Comparison of ENCODE assay signal across 8 cellular contexts in genomic region chr7:28272461-28272877, GRCh38.
DNase-seq lines count a peak whose midpoint lies in the region; ATAC-seq and TF ChIP-seq lines count a peak whose summit lies in the region.

No MANE protein-coding gene starts in this region.

- H3K9me3 ChIP-seq in hepatocyte (ENCODE audit: low read depth), result no peaks in the 10 kb centered on the region
- H3K9me3 ChIP-seq in gastrocnemius medialis, result no peaks in the 10 kb centered on the region

- peak; percentile 61 for TF ChIP-seq CTCF in hepatocyte (IDR thresholded peaks at IDR 0.05; ENCODE audit: poor library complexity)
- peak in 2 of 5 experiments; percentile 14 to 47 for TF ChIP-seq CTCF in gastrocnemius medialis (IDR thresholded peaks at IDR 0.05 in 4 of 5, conservative IDR thresholded peaks at IDR 0.05 in 1 of 5)

- WGBS in hepatocyte (ENCODE audit: low lambda C conversion rate, missing lambda C conversion rate), result 11% methylated on average over 9 of the region's 9 CpGs

- no peaks in the 10 kb centered on the region for H4K20me1 ChIP-seq in hepatocyte (ENCODE audit: insufficient read depth, poor library complexity, severe bottlenecking)

- H3K27me3 ChIP-seq in hepatocyte (no peaks in the 10 kb centered on the region), gastrocnemius medialis (no peaks in the 10 kb centered on the region)

- H3K79me2 ChIP-seq in hepatocyte, result no peaks in the 10 kb centered on the region

- no peak overlapping the region for H3K27ac ChIP-seq in hepatocyte
- H3K27ac ChIP-seq in gastrocnemius medialis, result no peak overlapping the region

- H3K36me3 ChIP-seq in hepatocyte (replicated peaks; ENCODE audit: insufficient read depth, low read depth), result no peaks in the 10 kb centered on the region
- H3K36me3 ChIP-seq in gastrocnemius medialis, result no peaks in the 10 kb centered on the region

- H3K4me1 ChIP-seq in hepatocyte (ENCODE audit: insufficient read depth) (no peaks in the 10 kb centered on the region), gastrocnemius medialis (no peaks in the 10 kb centered on the region)

- ATAC-seq in gastrocnemius medialis, result no peak
- ATAC-seq in HG02678 (IDR thresholded peaks at IDR 0.05; ENCODE audit: unreplicated experiment), result no peak

- peak overlapping the region; percentile 71 for H3K4me2 ChIP-seq in hepatocyte

- DNase-seq in activated gamma-delta T cell treated with Interleukin-2 at 50 U/mL for 16 hours (peak; percentile 18), activated gamma-delta T cell (lab: John Stamatoyannopoulos, UW) (no peak), NCI-H524 (lab: John Stamatoyannopoulos, UW) (peak; percentile 87 to 95), amniotic epithelial cell (ENCODE audit: low read depth) (peak; percentile 55), hepatocyte (ENCODE audit: low spot score) (peak; percentile 53), gastrocnemius medialis (peak; percentile 3 to 19), NCI-H2029 treated with DMSO at 0.1 percent for 48 hours (lab: John Stamatoyannopoulos, UW) (no peak)

- in situ Hi-C loops in gastrocnemius medialis (cut with MboI; ENCODE audit: low sequenced_read_pairs in 4 of 4), result no loop called here

- no peaks in the 10 kb centered on the region for H3K9me2 ChIP-seq in hepatocyte (replicated peaks; ENCODE audit: insufficient read depth)

- intact Hi-C loops in gastrocnemius medialis (cut with DNase I; ENCODE audit: low total_unique reads), result no loop called here

- H2AFZ ChIP-seq in hepatocyte, result peak overlapping the region; percentile 53

- no peak overlapping the region for H3K4me3 ChIP-seq in hepatocyte
- no peak overlapping the region for H3K4me3 ChIP-seq in gastrocnemius medialis

- TF ChIP-seq POLR2A in gastrocnemius medialis (IDR thresholded peaks at IDR 0.05), result no peak

Comparison
In these comparisons a context has a peak if more than half of its experiments do, and no peak if none do; other contexts are left out.
1. DNase-seq: peak in activated gamma-delta T cell treated with Interleukin-2 at 50 U/mL for 16 hours (single experiment), NCI-H524 (2 of 2), amniotic epithelial cell (single experiment), hepatocyte (single experiment) and gastrocnemius medialis (2 of 2); none in activated gamma-delta T cell (single experiment) and NCI-H2029 treated with DMSO at 0.1 percent for 48 hours (single experiment).